Comparison of ENCODE assay signal across 17 cellular contexts in the genomic region with DNA sequence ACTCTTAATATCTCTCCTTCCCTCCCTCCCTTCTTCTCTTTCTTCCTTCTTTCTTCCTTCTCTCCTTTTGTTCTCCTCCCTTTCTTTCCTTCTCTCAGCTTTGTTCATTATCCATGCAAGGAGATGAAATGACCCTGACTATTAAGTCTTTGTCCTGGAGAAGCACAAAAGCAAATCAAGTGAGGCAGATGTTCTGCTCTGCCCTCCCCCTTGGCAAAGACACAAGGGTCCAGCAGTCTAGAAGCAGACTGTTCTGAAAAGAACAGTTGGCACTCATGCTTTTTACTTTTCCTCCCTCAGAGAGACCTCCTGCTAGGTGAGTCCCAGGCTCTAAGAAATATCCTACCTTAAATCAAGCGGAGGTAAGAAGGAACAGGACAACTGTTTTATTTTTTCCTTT.
DNase-seq lines count a peak whose midpoint lies in the region; ATAC-seq and TF ChIP-seq lines count a peak whose summit lies in the region.
"Had no signal": no experiment of that assay in that cellular context is flagged by ENCODE, and none has a peak within 500 bp of the region (broad histone marks: within the 10 kb centered on the region; RNA-seq: fewer than 3 reads in every experiment).

No MANE protein-coding gene starts in this region.

- WGBS in endodermal cell (ENCODE audit: insufficient coverage in 1 of 2, insufficient read length in 1 of 2), 2 experiments, result 91% methylated on average over 1 of the region's 1 CpG; no CpG with 5 or more reads in 1 of the 2 experiments

- no peaks in the 10 kb centered on the region for H3K27me3 ChIP-seq in endodermal cell (ENCODE audit: control insufficient read depth, insufficient read depth, low read length, poor library complexity, severe bottlenecking)
- H3K27me3 ChIP-seq: BLaER1 had no signal

- H3K9ac ChIP-seq in endodermal cell (ENCODE audit: extremely low read depth, low read length, poor library complexity, severe bottlenecking), result no peak overlapping the region
- H3K9ac ChIP-seq: BLaER1 had no signal

- peak; percentile 19 for DNase-seq in NCI-H2171 treated with DMSO at 0.1 percent for 48 hours (lab: John Stamatoyannopoulos, UW)
- no peak for DNase-seq in NCI-H2171 (lab: John Stamatoyannopoulos, UW)
- no peak for DNase-seq in endodermal cell
- DNase-seq in neural crest cell (ENCODE audit: low read depth, low spot score), result no peak
- DNase-seq in substantia nigra (lab: John Stamatoyannopoulos, UW), result no peak
- no peak for DNase-seq in GM13977 (ENCODE audit: low spot score)
- DNase-seq in kidney tubule cell (ENCODE audit: low spot score), result no peak
- DNase-seq: 8988T; AML-193; Caco-2; CD8-positive, alpha-beta memory T cell; DND-41; GDM1; HCEC 1CT; HFFc6 had no signal

- TF ChIP-seq CTCF in endodermal cell (conservative IDR thresholded peaks at IDR 0.05), result no peak
- TF ChIP-seq CTCF in neural crest cell (conservative IDR thresholded peaks at IDR 0.05), result no peak
- TF ChIP-seq CTCF in GM13977 (IDR thresholded peaks at IDR 0.05; ENCODE audit: extremely low read depth, insufficient read depth, missing control alignments), result no peak

- peaks cover 17% of the 10 kb centered on the region for H3K4me1 ChIP-seq in endodermal cell (ENCODE audit: control insufficient read depth, insufficient read depth, low read length)
- H3K4me1 ChIP-seq: BLaER1 had no signal

- H3K9me3 Mint-ChIP-seq in endodermal cell (no peaks in the 10 kb centered on the region), neural crest cell (no peaks in the 10 kb centered on the region)
- H3K9me3 Mint-ChIP-seq: CD8-positive, alpha-beta memory T cell had no signal

- ATAC-seq in HG02870 (IDR thresholded peaks at IDR 0.05; ENCODE audit: unreplicated experiment), result no peak

- in situ Hi-C loops in GM13977 (cut with MboI; ENCODE audit: low pct_unique_long_range_greater_than_20kb, low sequenced_read_pairs, unreplicated experiment), result no loop called here

- H3K27ac ChIP-seq in endodermal cell (ENCODE audit: low read depth, low read length) (peak overlapping the region; percentile 74), substantia nigra (ENCODE audit: low read depth, low read length, poor library complexity, severe bottlenecking) (peak overlapping the region; percentile 47)
- H3K27ac ChIP-seq: BLaER1 had no signal

- H3K27ac Mint-ChIP-seq in endodermal cell (no peak overlapping the region), neural crest cell (ENCODE audit: unreplicated experiment) (peak overlapping the region; percentile 79)
- H3K27ac Mint-ChIP-seq: CD8-positive, alpha-beta memory T cell; HFFc6 had no signal

- H3K36me3 Mint-ChIP-seq in endodermal cell (ENCODE audit: low read depth) (no peaks in the 10 kb centered on the region), neural crest cell (ENCODE audit: low read depth) (no peaks in the 10 kb centered on the region)
- H3K36me3 Mint-ChIP-seq: CD8-positive, alpha-beta memory T cell had no signal

- no peak overlapping the region for H3K4me3 ChIP-seq in endodermal cell (ENCODE audit: low read length)
- H3K4me3 ChIP-seq: BLaER1 had no signal

- H3K4me3 Mint-ChIP-seq in endodermal cell (no peak overlapping the region), neural crest cell (peak overlapping the region; percentile 39)
- H3K4me3 Mint-ChIP-seq: CD8-positive, alpha-beta memory T cell; HFFc6 had no signal

- H3K36me3 ChIP-seq in endodermal cell (ENCODE audit: control insufficient read depth, insufficient read depth, low read length), result no peaks in the 10 kb centered on the region
- H3K36me3 ChIP-seq: BLaER1 had no signal

- H3K4me1 Mint-ChIP-seq in endodermal cell (peaks cover 20% of the 10 kb centered on the region), neural crest cell (peaks cover 36% of the 10 kb centered on the region)
- H3K4me1 Mint-ChIP-seq: CD8-positive, alpha-beta memory T cell had no signal

- H3K27me3 Mint-ChIP-seq in endodermal cell (ENCODE audit: insufficient read depth) (peaks cover 2% of the 10 kb centered on the region), neural crest cell (ENCODE audit: low read depth) (no peaks in the 10 kb centered on the region)

- no peaks in the 10 kb centered on the region for H3K9me3 ChIP-seq in endodermal cell (ENCODE audit: control insufficient read depth, low read length)
- H3K9me3 ChIP-seq: BLaER1, Caco-2 had no signal
